ENCODE assay signal across 11 cellular contexts in the genomic region with DNA sequence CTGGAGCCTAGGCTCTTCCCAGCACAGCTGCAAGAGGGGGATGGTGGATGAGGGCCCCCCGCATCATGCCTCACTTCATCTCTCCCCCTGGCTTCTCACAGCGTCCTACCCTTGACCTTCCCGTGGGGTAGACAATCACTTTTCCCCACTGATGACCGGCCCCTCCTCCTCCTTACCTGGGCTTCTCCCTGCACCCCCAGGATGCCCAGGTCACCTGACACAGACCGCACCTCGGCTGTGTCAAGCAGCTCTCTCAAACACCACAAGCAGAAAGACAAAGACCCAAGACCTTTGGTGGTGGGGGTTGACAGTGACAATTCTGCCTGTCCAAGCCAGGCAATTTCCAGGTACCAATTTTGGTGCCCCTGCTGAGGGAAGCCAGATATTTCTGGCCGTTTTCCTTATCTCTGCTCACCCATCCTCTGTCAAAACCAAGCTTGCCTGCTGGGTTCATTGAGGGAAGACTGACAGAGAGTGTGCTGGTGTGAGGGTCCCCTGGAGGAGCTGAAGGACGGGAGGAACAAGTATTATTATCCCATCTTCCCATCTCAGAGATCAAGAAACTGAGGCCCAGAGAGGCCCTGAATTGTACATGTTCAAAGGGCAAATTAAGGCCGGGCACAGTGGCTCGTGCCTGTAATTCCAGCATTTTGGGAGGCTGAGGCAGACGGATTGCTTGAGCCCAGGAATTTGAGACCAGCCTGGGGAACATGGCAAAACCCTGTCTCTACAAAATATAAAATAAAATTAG. TPM values are rescaled to one million over a fixed set of nuclear protein-coding genes. Genes with fewer than 3 reads are reported as not detected.
A peak's percentile ranks its signal among the peaks of the same experiment; 100 is the strongest.
DNase-seq lines count a peak whose midpoint lies in the region; ATAC-seq and TF ChIP-seq lines count a peak whose summit lies in the region.
"Had no signal": no experiment of that assay in that cellular context is flagged by ENCODE, and none has a peak within 500 bp of the region (broad histone marks: within the 10 kb centered on the region; RNA-seq: fewer than 3 reads in every experiment).

No MANE protein-coding gene starts in this region.

- H4K20me1 ChIP-seq in BLaER1, result no peaks in the 10 kb centered on the region

- H3K36me3 ChIP-seq in BLaER1 (peaks cover 13% of the 10 kb centered on the region), Panc1 (ENCODE audit: control insufficient read depth, insufficient read depth, low read length) (no peaks in the 10 kb centered on the region), breast epithelium (no peaks in the 10 kb centered on the region), Caco-2 (ENCODE audit: control insufficient read depth, insufficient read depth, low read length) (no peaks in the 10 kb centered on the region)
- H3K36me3 ChIP-seq: ovary had no signal

- CTCF ChIA-PET in Panc1 (lab: Charles Lee), result no interaction called here
- CTCF ChIA-PET in Caco-2 (lab: Charles Lee), result no interaction called here

- peak overlapping the region; percentile 67 for H3K27ac Mint-ChIP-seq in neural crest cell (ENCODE audit: unreplicated experiment)
- H3K27ac Mint-ChIP-seq in Caco-2 (ENCODE audit: unreplicated experiment), result no peak overlapping the region

- no peak for TF ChIP-seq POLR2A in breast epithelium (IDR thresholded peaks at IDR 0.05)

- H3K36me3 Mint-ChIP-seq in neural crest cell (ENCODE audit: low read depth), result no peaks in the 10 kb centered on the region
- H3K36me3 Mint-ChIP-seq in Caco-2 (ENCODE audit: insufficient read depth, unreplicated experiment), result peaks cover 7% of the 10 kb centered on the region

- H3K4me3 Mint-ChIP-seq in neural crest cell (no peak overlapping the region), Caco-2 (ENCODE audit: unreplicated experiment) (no peak overlapping the region)

- POLR2A ChIA-PET in Panc1 (lab: Charles Lee), result no interaction called here
- POLR2A ChIA-PET in Caco-2 (lab: Charles Lee), result no interaction called here

- DNase-seq in Panc1 (ENCODE audit: low read depth, low spot score), result no peak
- no peak for DNase-seq in breast epithelium (ENCODE audit: low spot score in 2 of 2)
- DNase-seq in neural crest cell (ENCODE audit: low read depth, low spot score), result no peak
- DNase-seq in Caco-2, result no peak
- no peak for DNase-seq in nucleus accumbens (lab: John Stamatoyannopoulos, UW)
- DNase-seq in NCI-H187 (lab: John Stamatoyannopoulos, UW), result no peak
- DNase-seq: CD4-positive, CD25-positive, alpha-beta regulatory T cell; stimulated activated CD4-positive, alpha-beta T cell treated with anti-CD3 and anti-CD28 coated beads, Interleukin-4, amount 100 ng/mL, for 1 hour had no signal

- no peak overlapping the region for H3K4me3 ChIP-seq in BLaER1
- H3K4me3 ChIP-seq in Panc1 (ENCODE audit: low read depth in 2 of 2, low read length in 2 of 2), result no peak overlapping the region
- H3K4me3 ChIP-seq in breast epithelium, result no peak overlapping the region
- no peak overlapping the region for H3K4me3 ChIP-seq in Caco-2 (ENCODE audit: low read depth, low read length)
- H3K4me3 ChIP-seq: ovary had no signal

- H3K27me3 Mint-ChIP-seq in neural crest cell (ENCODE audit: low read depth) (no peaks in the 10 kb centered on the region), Caco-2 (ENCODE audit: insufficient read depth, unreplicated experiment) (no peaks in the 10 kb centered on the region)
- H3K27me3 Mint-ChIP-seq: CD4-positive, CD25-positive, alpha-beta regulatory T cell had no signal

- in situ Hi-C loops in Panc1 (cut with HindIII; ENCODE audit: low pct_unique_long_range_greater_than_20kb, low sequenced_read_pairs), result no loop called here

- H3K9me3 ChIP-seq in BLaER1 (no peaks in the 10 kb centered on the region), Panc1 (ENCODE audit: control insufficient read depth, insufficient read depth, low read depth, low read length) (no peaks in the 10 kb centered on the region), breast epithelium (no peaks in the 10 kb centered on the region), Caco-2 (no peaks in the 10 kb centered on the region)
- H3K9me3 ChIP-seq: ovary had no signal

- H3K9me3 Mint-ChIP-seq in neural crest cell (no peaks in the 10 kb centered on the region), Caco-2 (ENCODE audit: unreplicated experiment) (no peaks in the 10 kb centered on the region)
- H3K9me3 Mint-ChIP-seq: CD4-positive, CD25-positive, alpha-beta regulatory T cell had no signal

- intact Hi-C loops in Panc1 (cut with micrococcal nuclease; ENCODE audit: unreplicated experiment) (no loop called here), breast epithelium (cut with DNase I; ENCODE audit: low total_unique reads) (no loop called here), Caco-2 (cut with micrococcal nuclease; ENCODE audit: unreplicated experiment) (no loop called here)

- no peaks in the 10 kb centered on the region for H3K27me3 ChIP-seq in BLaER1
- no peaks in the 10 kb centered on the region for H3K27me3 ChIP-seq in Panc1 (ENCODE audit: control insufficient read depth, insufficient read depth, low read length)
- no peaks in the 10 kb centered on the region for H3K27me3 ChIP-seq in breast epithelium
- no peaks in the 10 kb centered on the region for H3K27me3 ChIP-seq in Caco-2 (replicated peaks; ENCODE audit: control insufficient read depth, insufficient read depth, low read length)
- H3K27me3 ChIP-seq: ovary had no signal

- H3K4me1 Mint-ChIP-seq in neural crest cell (peaks cover 16% of the 10 kb centered on the region), Caco-2 (ENCODE audit: low read depth, unreplicated experiment) (no peaks in the 10 kb centered on the region)

- H3K27ac ChIP-seq in BLaER1 (peak overlapping the region; percentile 77), Panc1 (ENCODE audit: low read length) (peak overlapping the region; percentile 57; the same call in 1 of the 2 replicates), breast epithelium (peak overlapping the region; percentile 93 to 96)
- H3K27ac ChIP-seq: ovary had no signal

- BruUV-seq in Panc1 (replicated peaks; lab: Mats Ljungman, UMichigan), result no TSS peak
- no TSS peak for BruUV-seq in Caco-2 (replicated peaks; lab: Mats Ljungman, UMichigan)

- H3K4me2 ChIP-seq in BLaER1, result peak overlapping the region; percentile 82

- no peak for TF ChIP-seq CTCF in Panc1 (IDR thresholded peaks at IDR 0.05)
- no peak for TF ChIP-seq CTCF in breast epithelium (IDR thresholded peaks at IDR 0.05)
- TF ChIP-seq CTCF in neural crest cell (conservative IDR thresholded peaks at IDR 0.05), result no peak
- no peak for TF ChIP-seq CTCF in Caco-2 (IDR thresholded peaks at IDR 0.05; ENCODE audit: insufficient read depth in 1 of 2, low read depth in 1 of 2, low read length in 1 of 2, severe bottlenecking in 1 of 2, unreplicated experiment in 1 of 2)

- ATAC-seq in Panc1 (no peak), GM21825 (IDR thresholded peaks at IDR 0.05; ENCODE audit: unreplicated experiment) (no peak)

- H3K4me1 ChIP-seq in BLaER1, result peaks cover 69% of the 10 kb centered on the region
- peaks cover 26% of the 10 kb centered on the region for H3K4me1 ChIP-seq in Panc1 (ENCODE audit: control insufficient read depth, insufficient read depth, low read length)
- H3K4me1 ChIP-seq in breast epithelium, result peaks cover 16 to 19% of the 10 kb centered on the region in 2 donors
- H3K4me1 ChIP-seq in Caco-2, result peaks cover 14% of the 10 kb centered on the region

- peak overlapping the region; percentile 31 for H3K9ac ChIP-seq in BLaER1

RNA-seq across cellular contexts. Expression of a gene that starts 8.3 kb away (rescaled TPM):
- 16.2 TPM for total RNA-seq in Panc1 (2021; ENCODE audit: unreplicated experiment)
- 17.7 TPM for polyA plus RNA-seq in Panc1 (2012; ENCODE audit: insufficient read length)
- 10 to 100 TPM; 41.1 to 68.1 (median 59.3) TPM for total RNA-seq in breast epithelium
- 11.0 and 14.6 TPM in 2 replicates for total RNA-seq in neural crest cell
- 18.7 and 19.2 TPM in 2 replicates for total RNA-seq in Caco-2 (2022)

RNA-seq across cellular contexts. Expression of a gene that starts 28.5 kb away (rescaled TPM):
- total RNA-seq in Panc1 (2021; ENCODE audit: unreplicated experiment) (6.4 TPM), breast epithelium (100 to 1,000 TPM in 1 of 3 donors, 10 to 100 TPM in 2; 37.3 to 126 (median 85.5) TPM), neural crest cell (3.9 and 5.4 TPM in 2 replicates), Caco-2 (2022) (6.8 and 9.0 TPM in 2 replicates)
- 11.8 TPM for polyA plus RNA-seq in Panc1 (2012; ENCODE audit: insufficient read length)
